Comparison of ENCODE assay signal across 8 cellular contexts in genomic region chr9:128160603-128160987, GRCh38. TPM values are rescaled to one million over a fixed set of nuclear protein-coding genes. Genes with fewer than 3 reads are reported as not detected.
A peak's percentile ranks its signal among the peaks of the same experiment; 100 is the strongest.
DNase-seq lines count a peak whose midpoint lies in the region; ATAC-seq and TF ChIP-seq lines count a peak whose summit lies in the region.

No MANE protein-coding gene starts in this region.

- no peaks in the 10 kb centered on the region for H3K9me3 ChIP-seq in PC-3 (ENCODE audit: low read length)
- H3K9me3 ChIP-seq in hepatocyte (ENCODE audit: low read depth) = no peaks in the 10 kb centered on the region
- no peaks in the 10 kb centered on the region for H3K9me3 ChIP-seq in smooth muscle cell (replicated peaks; ENCODE audit: low read depth)

- H2AFZ ChIP-seq in PC-3 (ENCODE audit: low read length) (peak overlapping the region; percentile 76; the same call in 1 of the 2 replicates), hepatocyte (peak overlapping the region; percentile 92), smooth muscle cell (ENCODE audit: low read depth) (peak overlapping the region; percentile 38)

- peak overlapping the region; percentile 77 for H3K4me3 ChIP-seq in PC-3 (ENCODE audit: low read length)
- peak overlapping the region; percentile 78 for H3K4me3 ChIP-seq in hepatocyte
- peak overlapping the region; percentile 70 for H3K4me3 ChIP-seq in smooth muscle cell

- H3K27ac ChIP-seq in PC-3 (ENCODE audit: low read length) = no peak overlapping the region
- peak overlapping the region; percentile 64 for H3K27ac ChIP-seq in hepatocyte
- peak overlapping the region; percentile 23 for H3K27ac ChIP-seq in smooth muscle cell (ENCODE audit: low read depth)

- H3K79me2 ChIP-seq in PC-3 (ENCODE audit: low read length) = peaks cover 22% of the 10 kb centered on the region
- H3K79me2 ChIP-seq in hepatocyte = no peaks in the 10 kb centered on the region
- H3K79me2 ChIP-seq in smooth muscle cell (ENCODE audit: low read depth) = no peaks in the 10 kb centered on the region

- intact Hi-C loops in PC-3 (cut with micrococcal nuclease) = loop anchor here (5.0 kb wide), 1 partner anchor 33 kb away; the partner anchor contains the start of gene PTGES2

- H3K9me2 ChIP-seq in PC-3 (replicated peaks; ENCODE audit: low read length) (no peaks in the 10 kb centered on the region), hepatocyte (replicated peaks; ENCODE audit: insufficient read depth) (no peaks in the 10 kb centered on the region)

- BruUV-seq in PC-3 (replicated peaks; lab: Mats Ljungman, UMichigan) = TSS peak; percentile 59

- POLR2A ChIA-PET in PC-3 (lab: Charles Lee; ENCODE audit: unreplicated experiment) = interaction anchor here (0.5 to 0.7 kb wide), 3 partner anchors 32 to 220 kb away, joined by 3 to 7 read pairs (median 4); no protein-coding TSS in a partner anchor

- H3K36me3 Mint-ChIP-seq in activated naive CD8-positive, alpha-beta T cell = peaks cover 3% of the 10 kb centered on the region

- H3K27me3 ChIP-seq in PC-3 (ENCODE audit: low read length) (no peaks in the 10 kb centered on the region), hepatocyte (no peaks in the 10 kb centered on the region), smooth muscle cell (ENCODE audit: low read depth) (no peaks in the 10 kb centered on the region)

- peaks cover 18% of the 10 kb centered on the region for H3K4me1 Mint-ChIP-seq in activated naive CD8-positive, alpha-beta T cell (ENCODE audit: low read depth)

- CTCF ChIA-PET in PC-3 (lab: Charles Lee) = interaction anchor here (0.6 kb wide), 1 partner anchor 94 kb away, joined by 4 read pairs; no protein-coding TSS in a partner anchor

- TF ChIP-seq CTCF in PC-3 (conservative IDR thresholded peaks at IDR 0.05; ENCODE audit: low read depth, low read length) (no peak), hepatocyte (IDR thresholded peaks at IDR 0.05; ENCODE audit: poor library complexity) (no peak), smooth muscle cell (IDR thresholded peaks at IDR 0.05; ENCODE audit: borderline replicate concordance, insufficient read depth, poor library complexity, severe bottlenecking) (no peak)

- DNase-seq in CD1c-positive myeloid dendritic cell (ENCODE audit: extremely low spot score) (peak; percentile 54), PC-3 (no peak), hepatocyte (ENCODE audit: low spot score) (peak; percentile 45), smooth muscle cell (lab: John Stamatoyannopoulos, UW; ENCODE audit: unreplicated experiment) (no peak), NCI-H2081 (lab: John Stamatoyannopoulos, UW) (no peak), T1000 (lab: John Stamatoyannopoulos, UW) (no peak)

- peak; percentile 5 for ATAC-seq in GM21619 (IDR thresholded peaks at IDR 0.05; ENCODE audit: unreplicated experiment)
- ATAC-seq in PC-3 = peak; percentile 9; the same call in 1 of the 2 replicates

- peak overlapping the region; percentile 85 for H3K4me2 ChIP-seq in PC-3 (ENCODE audit: low read length)
- peak overlapping the region; percentile 98 for H3K4me2 ChIP-seq in hepatocyte
- H3K4me2 ChIP-seq in smooth muscle cell = peak overlapping the region; percentile 92

- H3K9me3 Mint-ChIP-seq in activated naive CD8-positive, alpha-beta T cell (ENCODE audit: low read depth) = no peaks in the 10 kb centered on the region

- H3K4me3 Mint-ChIP-seq in activated naive CD8-positive, alpha-beta T cell = peak overlapping the region; percentile 84

- H3K9ac ChIP-seq in PC-3 (ENCODE audit: low read length) (peak overlapping the region; percentile 75), smooth muscle cell (ENCODE audit: low read depth) (peak overlapping the region; percentile 65)

- peak overlapping the region; percentile 69 for H3K27ac Mint-ChIP-seq in activated naive CD8-positive, alpha-beta T cell

- 3% methylated on average over 20 of the region's 23 CpGs for WGBS in hepatocyte (ENCODE audit: low lambda C conversion rate, missing lambda C conversion rate)
- 1% methylated on average over 22 of the region's 23 CpGs for WGBS in smooth muscle cell (ENCODE audit: low lambda C conversion rate)

- no peaks in the 10 kb centered on the region for H4K20me1 ChIP-seq in PC-3 (ENCODE audit: low read length)
- H4K20me1 ChIP-seq in hepatocyte (ENCODE audit: insufficient read depth, poor library complexity, severe bottlenecking) = no peaks in the 10 kb centered on the region
- peaks cover 11% of the 10 kb centered on the region for H4K20me1 ChIP-seq in smooth muscle cell (ENCODE audit: low read depth)

- no peaks in the 10 kb centered on the region for H3F3A ChIP-seq in PC-3 (ENCODE audit: low read length, unreplicated experiment)
- no peaks in the 10 kb centered on the region for H3F3A ChIP-seq in smooth muscle cell (ENCODE audit: low read depth)

- H3K27me3 Mint-ChIP-seq in activated naive CD8-positive, alpha-beta T cell = no peaks in the 10 kb centered on the region

- H3K36me3 ChIP-seq in PC-3 (ENCODE audit: low read depth, low read length) = peaks cover 4% of the 10 kb centered on the region; the same call in 1 of the 2 replicates
- H3K36me3 ChIP-seq in hepatocyte (replicated peaks; ENCODE audit: insufficient read depth, low read depth) = no peaks in the 10 kb centered on the region
- H3K36me3 ChIP-seq in smooth muscle cell (ENCODE audit: low read depth) = no peaks in the 10 kb centered on the region

- H3K4me1 ChIP-seq in PC-3 (ENCODE audit: insufficient read depth, low read length) (peaks cover 19% of the 10 kb centered on the region), hepatocyte (ENCODE audit: insufficient read depth) (no peaks in the 10 kb centered on the region), smooth muscle cell (ENCODE audit: low read depth) (no peaks in the 10 kb centered on the region)

RNA-seq across cellular contexts. Expression of gene BBLN, which starts 0.5 kb away (rescaled TPM):
- total RNA-seq in PC-3 (2014; rRNA removed) = 158 and 171 TPM in 2 replicates
- total RNA-seq in hepatocyte = 88.1 and 102 TPM in 2 replicates
- 86.6 and 92.6 TPM in 2 replicates for polyA plus RNA-seq in hepatocyte
- total RNA-seq in smooth muscle cell = 209 and 229 TPM in 2 replicates
- 119 and 133 TPM in 2 replicates for polyA plus RNA-seq in smooth muscle cell

RNA-seq across cellular contexts. Expression of gene LCN2, which starts 11.3 kb away (rescaled TPM):
- 153 and 154 TPM in 2 replicates for total RNA-seq in PC-3 (2014; rRNA removed)
- total RNA-seq in hepatocyte = 5.3 and 14.3 TPM in 2 replicates
- 5.6 and 12.8 TPM in 2 replicates for polyA plus RNA-seq in hepatocyte
- not detected in 2 replicates for total RNA-seq in smooth muscle cell
- 0.38 TPM in 1 of 2 replicates, not detected in the other for polyA plus RNA-seq in smooth muscle cell

RNA-seq across cellular contexts. Expression of gene CIZ1, which starts 30.8 kb away (rescaled TPM):
- total RNA-seq in PC-3 (2014; rRNA removed) (46.1 and 67.7 TPM in 2 replicates), hepatocyte (31.0 and 31.1 TPM in 2 replicates), smooth muscle cell (23.5 and 24.2 TPM in 2 replicates)
- polyA plus RNA-seq in hepatocyte (85.6 and 91.0 TPM in 2 replicates), smooth muscle cell (81.1 and 84.0 TPM in 2 replicates)

RNA-seq across cellular contexts. Expression of gene PTGES2, which starts 33.1 kb away (rescaled TPM):
- 250 and 258 TPM in 2 replicates for total RNA-seq in PC-3 (2014; rRNA removed)
- 29.4 and 36.5 TPM in 2 replicates for total RNA-seq in hepatocyte
- 68.1 and 81.7 TPM in 2 replicates for polyA plus RNA-seq in hepatocyte
- 20.7 and 31.5 TPM in 2 replicates for total RNA-seq in smooth muscle cell
- 78.6 and 102 TPM in 2 replicates for polyA plus RNA-seq in smooth muscle cell

RNA-seq across cellular contexts. Expression of gene DNM1, which starts 42.6 kb away (rescaled TPM):
- 24.1 and 36.4 TPM in 2 replicates for total RNA-seq in PC-3 (2014; rRNA removed)
- total RNA-seq in hepatocyte = 13.4 and 14.4 TPM in 2 replicates
- polyA plus RNA-seq in hepatocyte = 37.2 and 40.6 TPM in 2 replicates
- 25.3 and 29.7 TPM in 2 replicates for total RNA-seq in smooth muscle cell
- polyA plus RNA-seq in smooth muscle cell = 48.9 and 50.7 TPM in 2 replicates

Comparison
In these comparisons a context has a peak if more than half of its experiments do, and no peak if none do; other contexts are left out.
1. DNase-seq: peak in CD1c-positive myeloid dendritic cell (single experiment) and hepatocyte (single experiment); none in PC-3 (single experiment), smooth muscle cell (single experiment), NCI-H2081 (0 of 2) and T1000 (single experiment).
2. H2AFZ ChIP-seq: peak in every context shown above with its lines; median percentile 92 in hepatocyte; 76 in PC-3; 38 in smooth muscle cell.
3. RNA of gene LCN2, which starts 11.3 kb away (total RNA-seq): 153 to 154 TPM in PC-3; 5.3 to 14.3 TPM in hepatocyte and not detected in smooth muscle cell; every median in the first group is over 10 times any median in the second.
4. Peak in every context shown above with its lines, with median percentiles within 50 percentile points of each other: H3K4me2 ChIP-seq and H3K4me3 ChIP-seq.